ENCODE assay signal across 8 cellular contexts in genomic region chr2:137910641-137911040, GRCh38. TPM values are rescaled to one million over a fixed set of nuclear protein-coding genes. Genes with fewer than 3 reads are reported as not detected.
DNase-seq lines count a peak whose midpoint lies in the region; ATAC-seq and TF ChIP-seq lines count a peak whose summit lies in the region.

No MANE protein-coding gene starts in this region.

- H3K27ac ChIP-seq in dorsolateral prefrontal cortex (no peak overlapping the region), parathyroid adenoma (no peak overlapping the region)

- intact Hi-C loops in dorsolateral prefrontal cortex (cut with DNase I), result loop anchor here (5.0 to 10.0 kb wide), 3 partner anchors 462 to 917 kb away; partner anchors contain the start of gene NXPH2 (in 1 of the 2)

- H3K4me3 ChIP-seq in GM06990 (replicated peaks; ENCODE audit: low read depth, low read length) (no peak overlapping the region), dorsolateral prefrontal cortex (no peak overlapping the region), parathyroid adenoma (ENCODE audit: low read depth, low read length) (no peak overlapping the region)

- ATAC-seq in HG02798 (IDR thresholded peaks at IDR 0.05; ENCODE audit: poor library complexity, unreplicated experiment), result no peak
- no peak for ATAC-seq in GM18517 (IDR thresholded peaks at IDR 0.05; ENCODE audit: unreplicated experiment)
- no peak for ATAC-seq in GM21737 (IDR thresholded peaks at IDR 0.05; ENCODE audit: unreplicated experiment)

- no peak overlapping the region for H3K9ac ChIP-seq in parathyroid adenoma

- no peaks in the 10 kb centered on the region for H3K9me3 ChIP-seq in parathyroid adenoma (ENCODE audit: control insufficient read depth, low read length)

- TF ChIP-seq CTCF in GM06990 (IDR thresholded peaks at IDR 0.05; ENCODE audit: insufficient read depth, low read length, poor library complexity, severe bottlenecking) (peak; percentile 44), dorsolateral prefrontal cortex (IDR thresholded peaks at IDR 0.05 in 54 of 56, conservative IDR thresholded peaks at IDR 0.05 in 2 of 56; ENCODE audit: low read depth in 1 of 56, partially characterized antibody in 56 of 56) (peak; percentile 34 to 92 (median 74)), parathyroid adenoma (IDR thresholded peaks at IDR 0.05) (peak; percentile 59)

- no peak overlapping the region for H2AFZ ChIP-seq in parathyroid adenoma

- H3K79me2 ChIP-seq in parathyroid adenoma, result no peaks in the 10 kb centered on the region

- no peaks in the 10 kb centered on the region for H3K4me1 ChIP-seq in parathyroid adenoma

- no peak overlapping the region for H3K4me2 ChIP-seq in parathyroid adenoma (ENCODE audit: low read length)

- H3K27me3 ChIP-seq in GM06990 (replicated peaks; ENCODE audit: control insufficient read depth, insufficient read depth, low read length), result no peaks in the 10 kb centered on the region
- no peaks in the 10 kb centered on the region for H3K27me3 ChIP-seq in dorsolateral prefrontal cortex
- H3K27me3 ChIP-seq in parathyroid adenoma (ENCODE audit: control insufficient read depth, insufficient read depth, low read length), result no peaks in the 10 kb centered on the region

- no peaks in the 10 kb centered on the region for H3K36me3 ChIP-seq in GM06990 (ENCODE audit: control insufficient read depth, insufficient read depth, low read length)
- H3K36me3 ChIP-seq in parathyroid adenoma (ENCODE audit: control insufficient read depth, insufficient read depth, low read length), result no peaks in the 10 kb centered on the region

- no peak for DNase-seq in GM06990 (ENCODE audit: extremely low read depth, insufficient read length)
- DNase-seq in NCI-H146 treated with DMSO at 0.1 percent for 48 hours (lab: John Stamatoyannopoulos, UW; ENCODE audit: unreplicated experiment), result peak; percentile 33
- DNase-seq in dorsolateral prefrontal cortex, result no peak
- DNase-seq in NCI-H345 treated with DMSO at 0.1 percent for 48 hours (lab: John Stamatoyannopoulos, UW; ENCODE audit: unreplicated experiment), result no peak

RNA-seq across cellular contexts. Expression of gene HNMT, which starts 53.6 kb away (rescaled TPM):
- total RNA-seq in dorsolateral prefrontal cortex, result 10 to 100 TPM; 10.4 to 30.0 (median 19.8) TPM
